1 cellular context compared by ENCODE assay signal in the genomic region with DNA sequence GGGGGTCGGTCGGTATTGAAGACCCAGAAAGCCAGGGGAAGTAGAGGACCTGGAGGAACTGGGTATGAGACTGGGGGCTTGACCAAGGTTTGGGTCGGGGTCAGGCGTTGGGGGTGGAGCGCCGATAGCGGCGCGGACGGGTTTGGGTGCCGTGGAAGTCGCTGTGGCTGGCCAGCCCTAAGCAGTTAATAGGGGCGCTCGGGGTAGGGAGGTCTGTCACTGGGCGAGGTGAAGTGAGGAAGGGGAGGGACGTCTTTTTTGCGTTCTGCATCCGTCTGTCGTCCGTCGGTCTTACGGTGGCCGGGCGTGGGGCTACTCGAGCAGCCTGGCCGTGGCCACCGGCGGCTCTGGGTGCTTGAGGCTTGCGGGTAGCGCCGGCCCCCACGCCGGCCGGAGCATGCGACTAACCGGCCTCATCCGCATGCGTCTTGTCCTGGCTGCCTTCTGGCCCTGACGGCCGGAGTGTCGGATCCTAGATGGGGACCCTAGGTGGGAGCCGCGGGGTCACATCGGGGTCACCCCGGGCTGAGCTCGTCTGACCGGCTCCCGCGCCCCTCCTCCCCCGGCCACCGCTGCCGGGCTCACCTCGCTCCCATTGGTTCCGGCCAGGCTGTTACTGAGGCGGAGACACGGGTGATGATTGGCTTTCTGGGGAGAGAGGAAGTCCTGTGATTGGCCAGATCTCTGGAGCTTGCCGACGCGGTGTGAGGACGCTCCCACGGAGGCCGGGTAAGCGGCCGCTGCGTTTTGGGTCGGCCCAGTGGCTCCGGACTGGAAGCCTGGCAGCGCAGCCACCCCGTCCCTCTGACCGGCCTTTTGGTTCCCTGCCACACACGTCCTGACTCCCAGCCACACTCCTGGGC.
TF ChIP-seq lines count a peak whose summit lies in the region.

No MANE protein-coding gene starts in this region.

TF ChIP-seq in HepG2, 621 proteins besides CTCF, POLR2A, EP300 and RAD21 (continued from another document and continues in another):
- TF ChIP-seq, protein P1, sequence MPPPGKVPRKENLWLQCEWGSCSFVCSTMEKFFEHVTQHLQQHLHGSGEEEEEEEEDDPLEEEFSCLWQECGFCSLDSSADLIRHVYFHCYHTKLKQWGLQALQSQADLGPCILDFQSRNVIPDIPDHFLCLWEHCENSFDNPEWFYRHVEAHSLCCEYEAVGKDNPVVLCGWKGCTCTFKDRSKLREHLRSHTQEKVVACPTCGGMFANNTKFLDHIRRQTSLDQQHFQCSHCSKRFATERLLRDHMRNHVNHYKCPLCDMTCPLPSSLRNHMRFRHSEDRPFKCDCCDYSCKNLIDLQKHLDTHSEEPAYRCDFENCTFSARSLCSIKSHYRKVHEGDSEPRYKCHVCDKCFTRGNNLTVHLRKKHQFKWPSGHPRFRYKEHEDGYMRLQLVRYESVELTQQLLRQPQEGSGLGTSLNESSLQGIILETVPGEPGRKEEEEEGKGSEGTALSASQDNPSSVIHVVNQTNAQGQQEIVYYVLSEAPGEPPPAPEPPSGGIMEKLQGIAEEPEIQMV (CRISPR knock-in tag; IDR thresholded peaks at IDR 0.05; ENCODE audit: low read depth) = no peak
- no peak for TF ChIP-seq ZNF577 (CRISPR knock-in tag; IDR thresholded peaks at IDR 0.05; ENCODE audit: borderline replicate concordance, low read depth)
- TF ChIP-seq, protein P2, sequence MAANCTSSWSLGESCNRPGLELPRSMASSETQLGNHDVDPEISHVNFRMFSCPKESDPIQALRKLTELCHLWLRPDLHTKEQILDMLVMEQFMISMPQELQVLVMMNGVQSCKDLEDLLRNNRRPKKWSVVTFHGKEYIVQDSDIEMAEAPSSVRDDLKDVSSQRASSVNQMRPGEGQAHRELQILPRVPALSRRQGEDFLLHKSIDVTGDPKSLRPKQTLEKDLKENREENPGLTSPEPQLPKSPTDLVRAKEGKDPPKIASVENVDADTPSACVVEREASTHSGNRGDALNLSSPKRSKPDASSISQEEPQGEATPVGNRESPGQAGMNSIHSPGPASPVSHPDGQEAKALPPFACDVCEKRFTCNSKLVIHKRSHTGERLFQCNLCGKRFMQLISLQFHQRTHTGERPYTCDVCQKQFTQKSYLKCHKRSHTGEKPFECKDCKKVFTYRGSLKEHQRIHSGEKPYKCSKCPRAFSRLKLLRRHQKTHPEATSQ (CRISPR knock-in tag; IDR thresholded peaks at IDR 0.05; ENCODE audit: borderline replicate concordance) = no peak
- TF ChIP-seq ZNF672 (CRISPR knock-in tag; IDR thresholded peaks at IDR 0.05) = no peak
- TF ChIP-seq THYN1 (CRISPR knock-in tag; IDR thresholded peaks at IDR 0.05; ENCODE audit: borderline replicate concordance, low read depth) = no peak
- TF ChIP-seq, protein P3, sequence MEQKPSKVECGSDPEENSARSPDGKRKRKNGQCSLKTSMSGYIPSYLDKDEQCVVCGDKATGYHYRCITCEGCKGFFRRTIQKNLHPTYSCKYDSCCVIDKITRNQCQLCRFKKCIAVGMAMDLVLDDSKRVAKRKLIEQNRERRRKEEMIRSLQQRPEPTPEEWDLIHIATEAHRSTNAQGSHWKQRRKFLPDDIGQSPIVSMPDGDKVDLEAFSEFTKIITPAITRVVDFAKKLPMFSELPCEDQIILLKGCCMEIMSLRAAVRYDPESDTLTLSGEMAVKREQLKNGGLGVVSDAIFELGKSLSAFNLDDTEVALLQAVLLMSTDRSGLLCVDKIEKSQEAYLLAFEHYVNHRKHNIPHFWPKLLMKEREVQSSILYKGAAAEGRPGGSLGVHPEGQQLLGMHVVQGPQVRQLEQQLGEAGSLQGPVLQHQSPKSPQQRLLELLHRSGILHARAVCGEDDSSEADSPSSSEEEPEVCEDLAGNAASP (CRISPR knock-in tag; IDR thresholded peaks at IDR 0.05; ENCODE audit: borderline replicate concordance) = peak; percentile 37; the same call in 1 of the 2 replicates
- TF ChIP-seq, protein P4, sequence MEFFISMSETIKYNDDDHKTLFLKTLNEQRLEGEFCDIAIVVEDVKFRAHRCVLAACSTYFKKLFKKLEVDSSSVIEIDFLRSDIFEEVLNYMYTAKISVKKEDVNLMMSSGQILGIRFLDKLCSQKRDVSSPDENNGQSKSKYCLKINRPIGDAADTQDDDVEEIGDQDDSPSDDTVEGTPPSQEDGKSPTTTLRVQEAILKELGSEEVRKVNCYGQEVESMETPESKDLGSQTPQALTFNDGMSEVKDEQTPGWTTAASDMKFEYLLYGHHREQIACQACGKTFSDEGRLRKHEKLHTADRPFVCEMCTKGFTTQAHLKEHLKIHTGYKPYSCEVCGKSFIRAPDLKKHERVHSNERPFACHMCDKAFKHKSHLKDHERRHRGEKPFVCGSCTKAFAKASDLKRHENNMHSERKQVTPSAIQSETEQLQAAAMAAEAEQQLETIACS (CRISPR knock-in tag; IDR thresholded peaks at IDR 0.05) = no peak
- no peak for TF ChIP-seq ZNF550 (CRISPR knock-in tag; IDR thresholded peaks at IDR 0.05; ENCODE audit: borderline replicate concordance)
- TF ChIP-seq, protein P5, sequence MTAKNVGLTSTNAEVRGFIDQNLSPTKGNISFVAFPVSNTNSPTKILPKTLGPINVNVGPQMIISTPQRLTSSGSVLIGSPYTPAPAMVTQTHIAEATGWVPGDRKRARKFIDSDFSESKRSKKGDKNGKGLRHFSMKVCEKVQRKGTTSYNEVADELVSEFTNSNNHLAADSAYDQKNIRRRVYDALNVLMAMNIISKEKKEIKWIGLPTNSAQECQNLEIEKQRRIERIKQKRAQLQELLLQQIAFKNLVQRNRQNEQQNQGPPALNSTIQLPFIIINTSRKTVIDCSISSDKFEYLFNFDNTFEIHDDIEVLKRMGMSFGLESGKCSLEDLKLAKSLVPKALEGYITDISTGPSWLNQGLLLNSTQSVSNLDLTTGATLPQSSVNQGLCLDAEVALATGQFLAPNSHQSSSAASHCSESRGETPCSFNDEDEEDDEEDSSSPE (CRISPR knock-in tag; IDR thresholded peaks at IDR 0.05) = no peak
- no peak; the same call in 1 of the 2 replicates for TF ChIP-seq KDM5B (CRISPR knock-in tag; IDR thresholded peaks at IDR 0.05; ENCODE audit: borderline replicate concordance)
- TF ChIP-seq TMF1 (CRISPR knock-in tag; IDR thresholded peaks at IDR 0.05; ENCODE audit: low read depth) = no peak
- TF ChIP-seq RXRB (CRISPR knock-in tag; IDR thresholded peaks at IDR 0.05; ENCODE audit: borderline replicate concordance) = peak; percentile 69
- no peak for TF ChIP-seq TAF15 (IDR thresholded peaks at IDR 0.05; ENCODE audit: low read depth, low read length, poor library complexity, severe bottlenecking)
- TF ChIP-seq, protein P6, sequence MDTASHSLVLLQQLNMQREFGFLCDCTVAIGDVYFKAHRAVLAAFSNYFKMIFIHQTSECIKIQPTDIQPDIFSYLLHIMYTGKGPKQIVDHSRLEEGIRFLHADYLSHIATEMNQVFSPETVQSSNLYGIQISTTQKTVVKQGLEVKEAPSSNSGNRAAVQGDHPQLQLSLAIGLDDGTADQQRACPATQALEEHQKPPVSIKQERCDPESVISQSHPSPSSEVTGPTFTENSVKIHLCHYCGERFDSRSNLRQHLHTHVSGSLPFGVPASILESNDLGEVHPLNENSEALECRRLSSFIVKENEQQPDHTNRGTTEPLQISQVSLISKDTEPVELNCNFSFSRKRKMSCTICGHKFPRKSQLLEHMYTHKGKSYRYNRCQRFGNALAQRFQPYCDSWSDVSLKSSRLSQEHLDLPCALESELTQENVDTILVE (CRISPR knock-in tag; IDR thresholded peaks at IDR 0.05) = peak; percentile 23; the same call in 1 of the 2 replicates
- TF ChIP-seq, protein P7, sequence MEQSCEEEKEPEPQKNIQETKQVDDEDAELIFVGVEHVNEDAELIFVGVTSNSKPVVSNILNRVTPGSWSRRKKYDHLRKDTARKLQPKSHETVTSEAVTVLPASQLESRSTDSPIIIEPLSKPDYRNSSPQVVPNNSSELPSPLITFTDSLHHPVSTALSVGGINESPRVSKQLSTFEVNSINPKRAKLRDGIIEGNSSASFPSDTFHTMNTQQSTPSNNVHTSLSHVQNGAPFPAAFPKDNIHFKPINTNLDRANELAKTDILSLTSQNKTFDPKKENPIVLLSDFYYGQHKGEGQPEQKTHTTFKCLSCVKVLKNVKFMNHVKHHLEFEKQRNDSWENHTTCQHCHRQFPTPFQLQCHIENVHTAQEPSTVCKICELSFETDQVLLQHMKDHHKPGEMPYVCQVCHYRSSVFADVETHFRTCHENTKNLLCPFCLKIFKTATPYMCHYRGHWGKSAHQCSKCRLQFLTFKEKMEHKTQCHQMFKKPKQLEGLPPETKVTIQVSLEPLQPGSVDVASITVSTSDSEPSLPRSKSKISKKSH (CRISPR knock-in tag; IDR thresholded peaks at IDR 0.05; ENCODE audit: borderline replicate concordance) = peak; percentile 7; the same call in 1 of the 2 replicates
- no peak for TF ChIP-seq SAFB2 (CRISPR knock-in tag; IDR thresholded peaks at IDR 0.05; ENCODE audit: borderline replicate concordance, low read depth)
- no peak; the same call in 1 of the 2 replicates for TF ChIP-seq ZNF350 (CRISPR knock-in tag; IDR thresholded peaks at IDR 0.05; ENCODE audit: borderline replicate concordance, low read depth)
- no peak; the same call in 1 of the 2 replicates for TF ChIP-seq ZNF274 (CRISPR knock-in tag; IDR thresholded peaks at IDR 0.05)
- no peak for TF ChIP-seq KAT8 (CRISPR knock-in tag; IDR thresholded peaks at IDR 0.05)
- TF ChIP-seq, protein P8, sequence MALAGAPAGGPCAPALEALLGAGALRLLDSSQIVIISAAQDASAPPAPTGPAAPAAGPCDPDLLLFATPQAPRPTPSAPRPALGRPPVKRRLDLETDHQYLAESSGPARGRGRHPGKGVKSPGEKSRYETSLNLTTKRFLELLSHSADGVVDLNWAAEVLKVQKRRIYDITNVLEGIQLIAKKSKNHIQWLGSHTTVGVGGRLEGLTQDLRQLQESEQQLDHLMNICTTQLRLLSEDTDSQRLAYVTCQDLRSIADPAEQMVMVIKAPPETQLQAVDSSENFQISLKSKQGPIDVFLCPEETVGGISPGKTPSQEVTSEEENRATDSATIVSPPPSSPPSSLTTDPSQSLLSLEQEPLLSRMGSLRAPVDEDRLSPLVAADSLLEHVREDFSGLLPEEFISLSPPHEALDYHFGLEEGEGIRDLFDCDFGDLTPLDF (CRISPR knock-in tag; IDR thresholded peaks at IDR 0.05) = no peak
- no peak for TF ChIP-seq ZFP1 (CRISPR knock-in tag; IDR thresholded peaks at IDR 0.05)
- TF ChIP-seq, protein P9, sequence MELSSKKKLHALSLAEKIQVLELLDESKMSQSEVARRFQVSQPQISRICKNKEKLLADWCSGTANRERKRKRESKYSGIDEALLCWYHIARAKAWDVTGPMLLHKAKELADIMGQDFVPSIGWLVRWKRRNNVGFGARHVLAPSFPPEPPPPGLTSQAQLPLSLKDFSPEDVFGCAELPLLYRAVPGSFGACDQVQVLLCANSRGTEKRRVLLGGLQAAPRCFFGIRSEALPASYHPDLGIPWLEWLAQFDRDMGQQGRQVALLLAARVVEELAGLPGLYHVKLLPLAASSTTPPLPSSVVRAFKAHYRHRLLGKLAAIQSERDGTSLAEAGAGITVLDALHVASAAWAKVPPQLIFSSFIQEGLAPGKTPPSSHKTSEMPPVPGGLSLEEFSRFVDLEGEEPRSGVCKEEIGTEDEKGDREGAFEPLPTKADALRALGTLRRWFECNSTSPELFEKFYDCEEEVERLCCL (CRISPR knock-in tag; IDR thresholded peaks at IDR 0.05; ENCODE audit: borderline replicate concordance) = no peak
- no peak for TF ChIP-seq STAG1 (CRISPR knock-in tag; IDR thresholded peaks at IDR 0.05)
- peak; percentile 90 for TF ChIP-seq RBFOX2 (IDR thresholded peaks at IDR 0.05; ENCODE audit: low read depth, low read length)
- TF ChIP-seq TRIM24 (CRISPR knock-in tag; IDR thresholded peaks at IDR 0.05) = no peak
- peak; percentile 85; the same call in 1 of the 2 replicates for TF ChIP-seq ZNF670 (CRISPR knock-in tag; IDR thresholded peaks at IDR 0.05; ENCODE audit: borderline replicate concordance)
- peak; percentile 58 for TF ChIP-seq SKI (IDR thresholded peaks at IDR 0.05; ENCODE audit: partially characterized antibody)
- no peak for TF ChIP-seq EZH2 (conservative IDR thresholded peaks at IDR 0.05; ENCODE audit: low read depth, low read length)
- TF ChIP-seq ETV5 (CRISPR knock-in tag; IDR thresholded peaks at IDR 0.05; ENCODE audit: borderline replicate concordance) = peak; percentile 37; the same call in 1 of the 2 replicates
- TF ChIP-seq ZNF441 (CRISPR knock-in tag; IDR thresholded peaks at IDR 0.05; ENCODE audit: borderline replicate concordance) = no peak
- TF ChIP-seq ZNF841 (CRISPR knock-in tag; IDR thresholded peaks at IDR 0.05; ENCODE audit: borderline replicate concordance) = no peak
- TF ChIP-seq FOSL1 (CRISPR knock-in tag; IDR thresholded peaks at IDR 0.05; ENCODE audit: borderline replicate concordance) = no peak
- TF ChIP-seq, protein P10, sequence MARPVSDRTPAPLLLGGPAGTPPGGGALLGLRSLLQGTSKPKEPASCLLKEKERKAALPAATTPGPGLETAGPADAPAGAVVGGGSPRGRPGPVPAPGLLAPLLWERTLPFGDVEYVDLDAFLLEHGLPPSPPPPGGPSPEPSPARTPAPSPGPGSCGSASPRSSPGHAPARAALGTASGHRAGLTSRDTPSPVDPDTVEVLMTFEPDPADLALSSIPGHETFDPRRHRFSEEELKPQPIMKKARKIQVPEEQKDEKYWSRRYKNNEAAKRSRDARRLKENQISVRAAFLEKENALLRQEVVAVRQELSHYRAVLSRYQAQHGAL (CRISPR knock-in tag; IDR thresholded peaks at IDR 0.05; ENCODE audit: not compliant biosample characterization) = no peak
- TF ChIP-seq, protein P11, sequence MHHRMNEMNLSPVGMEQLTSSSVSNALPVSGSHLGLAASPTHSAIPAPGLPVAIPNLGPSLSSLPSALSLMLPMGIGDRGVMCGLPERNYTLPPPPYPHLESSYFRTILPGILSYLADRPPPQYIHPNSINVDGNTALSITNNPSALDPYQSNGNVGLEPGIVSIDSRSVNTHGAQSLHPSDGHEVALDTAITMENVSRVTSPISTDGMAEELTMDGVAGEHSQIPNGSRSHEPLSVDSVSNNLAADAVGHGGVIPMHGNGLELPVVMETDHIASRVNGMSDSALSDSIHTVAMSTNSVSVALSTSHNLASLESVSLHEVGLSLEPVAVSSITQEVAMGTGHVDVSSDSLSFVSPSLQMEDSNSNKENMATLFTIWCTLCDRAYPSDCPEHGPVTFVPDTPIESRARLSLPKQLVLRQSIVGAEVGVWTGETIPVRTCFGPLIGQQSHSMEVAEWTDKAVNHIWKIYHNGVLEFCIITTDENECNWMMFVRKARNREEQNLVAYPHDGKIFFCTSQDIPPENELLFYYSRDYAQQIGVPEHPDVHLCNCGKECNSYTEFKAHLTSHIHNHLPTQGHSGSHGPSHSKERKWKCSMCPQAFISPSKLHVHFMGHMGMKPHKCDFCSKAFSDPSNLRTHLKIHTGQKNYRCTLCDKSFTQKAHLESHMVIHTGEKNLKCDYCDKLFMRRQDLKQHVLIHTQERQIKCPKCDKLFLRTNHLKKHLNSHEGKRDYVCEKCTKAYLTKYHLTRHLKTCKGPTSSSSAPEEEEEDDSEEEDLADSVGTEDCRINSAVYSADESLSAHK (CRISPR knock-in tag; IDR thresholded peaks at IDR 0.05; ENCODE audit: borderline replicate concordance) = no peak
- no peak for TF ChIP-seq MATR3 (CRISPR knock-in tag; IDR thresholded peaks at IDR 0.05)
- no peak for TF ChIP-seq ZNF484 (CRISPR knock-in tag; IDR thresholded peaks at IDR 0.05; ENCODE audit: borderline replicate concordance, low read depth)
- TF ChIP-seq, protein P12, sequence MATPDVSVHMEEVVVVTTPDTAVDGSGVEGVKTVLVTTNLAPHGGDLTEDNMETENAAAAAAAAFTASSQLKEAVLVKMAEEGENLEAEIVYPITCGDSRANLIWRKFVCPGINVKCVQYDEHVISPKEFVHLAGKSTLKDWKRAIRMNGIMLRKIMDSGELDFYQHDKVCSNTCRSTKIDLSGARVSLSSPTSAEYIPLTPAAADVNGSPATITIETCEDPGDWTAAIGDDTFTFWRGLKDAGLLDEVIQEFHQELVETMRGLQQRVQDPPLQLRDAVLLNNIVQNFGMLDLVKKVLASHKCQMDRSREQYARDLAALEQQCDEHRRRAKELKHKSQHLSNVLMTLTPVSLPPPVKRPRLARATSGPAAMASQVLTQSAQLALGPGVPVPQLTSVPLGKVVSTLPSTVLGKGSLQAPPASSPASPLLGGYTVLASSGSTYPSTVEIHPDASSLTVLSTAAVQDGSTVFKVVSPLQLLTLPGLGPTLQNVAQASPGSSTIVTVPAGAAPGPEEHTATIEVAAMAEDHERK (CRISPR knock-in tag; IDR thresholded peaks at IDR 0.05; ENCODE audit: low read depth) = no peak
- TF ChIP-seq MTF2 (CRISPR knock-in tag; IDR thresholded peaks at IDR 0.05; ENCODE audit: borderline replicate concordance) = no peak
